8 cellular contexts compared by ENCODE assay signal in genomic region chr9:39791356-39791755, GRCh38.
A peak's percentile ranks its signal among the peaks of the same experiment; 100 is the strongest.
DNase-seq lines count a peak whose midpoint lies in the region; ATAC-seq and TF ChIP-seq lines count a peak whose summit lies in the region.
"Not testable (repeated sequence)": the region's sequence is repeated elsewhere in the genome, so short reads cannot be mapped to it uniquely, and the experiment has no call there.

No MANE protein-coding gene starts in this region.

- H3K4me3 ChIP-seq in WI38 (ENCODE audit: low read depth, low read length) (0 out of 2 replicates have a peak overlapping the region, but pooled peaks have one; percentile 20), brain microvascular endothelial cell (ENCODE audit: low read depth, low read length) (peak overlapping the region; percentile 39), uterus (peak overlapping the region in 1 of 2 donors; percentile 33)
- not testable (repeated sequence) for H3K4me3 ChIP-seq in right cardiac atrium (ENCODE audit: low read length)

- intact Hi-C loops in right cardiac atrium (cut with DNase I); posterior cingulate gyrus (cut with DNase I); uterus (cut with DNase I; ENCODE audit: low total_unique reads): not testable (repeated sequence)

- TF ChIP-seq CTCF in WI38 (IDR thresholded peaks at IDR 0.05; ENCODE audit: low read depth, low read length); brain microvascular endothelial cell (IDR thresholded peaks at IDR 0.05; ENCODE audit: low read depth, low read length, missing control alignments); uterus (IDR thresholded peaks at IDR 0.05): not testable (repeated sequence)

- H3K4me1 ChIP-seq in right cardiac atrium (ENCODE audit: control insufficient read depth, insufficient read depth, low read length); uterus: not testable (repeated sequence)

- in situ Hi-C loops in brain microvascular endothelial cell (cut with HindIII; ENCODE audit: low pct_ligation_motif_present, low sequenced_read_pairs): not testable (repeated sequence)

- TF ChIP-seq POLR2A in uterus (IDR thresholded peaks at IDR 0.05): not testable (repeated sequence)

- DNase-seq in brain microvascular endothelial cell (peak; percentile 61), right cardiac atrium (peak; percentile 55 to 75 (median 74)), posterior cingulate gyrus (peak in 9 of 10 donors; percentile 5 to 88 (median 33)), uterus (peak; percentile 37 to 64)

- not testable (repeated sequence) for H3K36me3 ChIP-seq in brain microvascular endothelial cell (replicated peaks); uterus

- ATAC-seq in GM18517 (IDR thresholded peaks at IDR 0.05; ENCODE audit: unreplicated experiment) (peak; percentile 100), GM21723 (IDR thresholded peaks at IDR 0.05; ENCODE audit: unreplicated experiment) (peak; percentile 100), HG03135 (IDR thresholded peaks at IDR 0.05; ENCODE audit: unreplicated experiment) (peak; percentile 100), right cardiac atrium (peak; percentile 100)

- 8% methylated on average over 16 of the region's 31 CpGs for WGBS in right cardiac atrium

- H3K27me3 ChIP-seq in brain microvascular endothelial cell (replicated peaks); right cardiac atrium (ENCODE audit: control insufficient read depth, insufficient read depth); uterus: not testable (repeated sequence)

- not testable (repeated sequence) for H3K9me3 ChIP-seq in right cardiac atrium (ENCODE audit: control insufficient read depth, low read length); uterus

- H3K27ac ChIP-seq in brain microvascular endothelial cell; right cardiac atrium (ENCODE audit: low read length); uterus: not testable (repeated sequence)
